Comparison of ENCODE assay signal across 1 cellular context in genomic region chr11:102451041-102451692, GRCh38.
TF ChIP-seq lines count a peak whose summit lies in the region.

No MANE protein-coding gene starts in this region.

TF ChIP-seq in K562, 482 proteins besides CTCF, POLR2A, EP300 and RAD21 (continued from another document and continues in another):
- TF ChIP-seq UBTF (IDR thresholded peaks at IDR 0.05; ENCODE audit: borderline replicate concordance in 1 of 2, low read depth in 2 of 2, low read length in 2 of 2) = no peak
- no peak for TF ChIP-seq POU5F1 (IDR thresholded peaks at IDR 0.05; ENCODE audit: borderline replicate concordance, low read depth, low read length, partially characterized antibody)
- TF ChIP-seq ZNF324 (CRISPR knock-in tag; IDR thresholded peaks at IDR 0.05) = no peak
- TF ChIP-seq ZNF143 (CRISPR knock-in tag; IDR thresholded peaks at IDR 0.05) = no peak
- no peak for TF ChIP-seq ZNF79 (CRISPR knock-in tag; IDR thresholded peaks at IDR 0.05; ENCODE audit: low read depth)
- TF ChIP-seq SRSF3 (IDR thresholded peaks at IDR 0.05; ENCODE audit: insufficient read depth, low read length) = no peak
- no peak for TF ChIP-seq IRF1 (CRISPR knock-in tag; IDR thresholded peaks at IDR 0.05; ENCODE audit: borderline replicate concordance)
- TF ChIP-seq KHSRP (IDR thresholded peaks at IDR 0.05) = no peak
- TF ChIP-seq BRD9 (IDR thresholded peaks at IDR 0.05; ENCODE audit: low read depth, partially characterized antibody) = no peak
- no peak for TF ChIP-seq MTA2 (IDR thresholded peaks at IDR 0.05; ENCODE audit: low read depth)
- no peak for TF ChIP-seq GMEB1 (CRISPR knock-in tag; IDR thresholded peaks at IDR 0.05)
- TF ChIP-seq DIDO1 (tag; IDR thresholded peaks at IDR 0.05; ENCODE audit: low read depth) = no peak
- TF ChIP-seq HDAC1 (IDR thresholded peaks at IDR 0.05) = peak in 1 of 2 experiments; percentile 42; a peak in 1 of 4 replicates
- TF ChIP-seq SRSF1 (IDR thresholded peaks at IDR 0.05; ENCODE audit: low read depth, low read length) = no peak
- TF ChIP-seq ZNF121 (CRISPR knock-in tag; conservative IDR thresholded peaks at IDR 0.05) = no peak
- TF ChIP-seq ZNF436 (CRISPR knock-in tag; IDR thresholded peaks at IDR 0.05) = no peak
- peak; percentile 67 for TF ChIP-seq ARID1B (IDR thresholded peaks at IDR 0.05)
- TF ChIP-seq ZBTB40 (IDR thresholded peaks at IDR 0.05) = peak; percentile 25; the same call in 1 of the 2 replicates
- TF ChIP-seq ZBTB40 (CRISPR knock-in tag; IDR thresholded peaks at IDR 0.05) = no peak
- no peak for TF ChIP-seq SETDB1 (IDR thresholded peaks at IDR 0.05; ENCODE audit: low read length)
- TF ChIP-seq MED1 (CRISPR knock-in tag; IDR thresholded peaks at IDR 0.05; ENCODE audit: borderline replicate concordance) = no peak
- no peak for TF ChIP-seq DLX4 (CRISPR knock-in tag; IDR thresholded peaks at IDR 0.05)
- TF ChIP-seq DPF2 (IDR thresholded peaks at IDR 0.05) = no peak
- TF ChIP-seq ZBTB33 (CRISPR knock-in tag; IDR thresholded peaks at IDR 0.05) = no peak
- TF ChIP-seq ELF4 (CRISPR knock-in tag; IDR thresholded peaks at IDR 0.05) = no peak
- no peak for TF ChIP-seq RERE (CRISPR knock-in tag; IDR thresholded peaks at IDR 0.05; ENCODE audit: borderline replicate concordance)
- TF ChIP-seq ZNF311 (CRISPR knock-in tag; IDR thresholded peaks at IDR 0.05) = 0 out of 2 replicates have a peak, but pooled peaks have one; percentile 40
- TF ChIP-seq CTBP1 (IDR thresholded peaks at IDR 0.05; ENCODE audit: borderline replicate concordance) = no peak
- TF ChIP-seq KDM4B (IDR thresholded peaks at IDR 0.05; ENCODE audit: borderline replicate concordance in 2 of 2, low read depth in 1 of 2) = no peak
- TF ChIP-seq CBFA2T3 (IDR thresholded peaks at IDR 0.05) = peak; percentile 84
- no peak for TF ChIP-seq ZNF75A (CRISPR knock-in tag; IDR thresholded peaks at IDR 0.05)
- no peak for TF ChIP-seq GTF2E2 (tag; IDR thresholded peaks at IDR 0.05)
- TF ChIP-seq VEZF1 (CRISPR knock-in tag; IDR thresholded peaks at IDR 0.05) = no peak
- TF ChIP-seq HLTF (IDR thresholded peaks at IDR 0.05) = no peak
- no peak for TF ChIP-seq TOE1 (IDR thresholded peaks at IDR 0.05; ENCODE audit: borderline replicate concordance)
- no peak for TF ChIP-seq TOE1 (CRISPR knock-in tag; IDR thresholded peaks at IDR 0.05; ENCODE audit: borderline replicate concordance, low read depth)
- TF ChIP-seq RBM39 (optimal IDR thresholded peaks at IDR 0.05; ENCODE audit: low read depth, low read length) = no peak
- peak; percentile 58 for TF ChIP-seq TCF3 (CRISPR knock-in tag; IDR thresholded peaks at IDR 0.05)
- TF ChIP-seq HDAC2 (IDR thresholded peaks at IDR 0.05) = peak; percentile 20; the same call in 1 of the 2 replicates
